In genomic region chr20:14916360-14916759, GRCh38 we compare ENCODE assay signal across 18 cellular contexts.
DNase-seq lines count a peak whose midpoint lies in the region; ATAC-seq and TF ChIP-seq lines count a peak whose summit lies in the region.
"Had no signal": no experiment of that assay in that cellular context is flagged by ENCODE, and none has a peak within 500 bp of the region (broad histone marks: within the 10 kb centered on the region; RNA-seq: fewer than 3 reads in every experiment).

No MANE protein-coding gene starts in this region.

- POLR2A ChIA-PET in SK-N-SH (lab: Yijun Ruan, JAX): interaction anchor here (0.7 kb wide), 1 partner anchor 116 kb away, joined by 4 read pairs; no protein-coding TSS in a partner anchor

- H3K27ac ChIP-seq in SK-N-SH (ENCODE audit: low read depth in 2 of 2, low read length in 1 of 2): peak overlapping the region in 1 of 2 experiments; percentile 78; a peak in 2 of 4 replicates
- no peak overlapping the region for H3K27ac ChIP-seq in smooth muscle cell (ENCODE audit: low read depth)
- H3K27ac ChIP-seq: 22Rv1; BLaER1 treated with 17β-estradiol and CSF1 and Interleukin-3, amounts not matched to agents 10 nM and 100 nM had no signal

- no peaks in the 10 kb centered on the region for H3K36me3 Mint-ChIP-seq in mesothelial cell of epicardium
- H3K36me3 Mint-ChIP-seq: CD4-positive, CD25-positive, alpha-beta regulatory T cell had no signal

- TF ChIP-seq RAD21 in SK-N-SH (IDR thresholded peaks at IDR 0.05; ENCODE audit: low read length): no peak

- 81% methylated on average over 2 of the region's 2 CpGs for WGBS in SK-N-SH (ENCODE audit: low lambda C conversion rate)
- 57% methylated on average over 2 of the region's 2 CpGs for WGBS in smooth muscle cell (ENCODE audit: low lambda C conversion rate)

- CTCF ChIA-PET in SK-N-SH (lab: Yijun Ruan, JAX): interaction anchor here (0.9 to 3.3 kb wide), 5 partner anchors 10 to 582 kb away, joined by 3 to 12 read pairs (median 5); partner anchors contain the start of gene FLRT3

- H3K27ac Mint-ChIP-seq in mesothelial cell of epicardium: peak overlapping the region; percentile 28
- H3K27ac Mint-ChIP-seq: CD4-positive, CD25-positive, alpha-beta regulatory T cell had no signal

- TF ChIP-seq CTCF in SK-N-SH (IDR thresholded peaks at IDR 0.05) (no peak), mesothelial cell of epicardium (IDR thresholded peaks at IDR 0.05; ENCODE audit: unreplicated experiment) (no peak), smooth muscle cell (IDR thresholded peaks at IDR 0.05; ENCODE audit: borderline replicate concordance, insufficient read depth, poor library complexity, severe bottlenecking) (no peak)

- H3K36me3 ChIP-seq in SK-N-SH (replicated peaks in 1 of 2; ENCODE audit: control insufficient read depth in 1 of 2, insufficient read depth in 2 of 2, low read length in 1 of 2) (no peaks in the 10 kb centered on the region), smooth muscle cell (ENCODE audit: low read depth) (no peaks in the 10 kb centered on the region), MG63 (no peaks in the 10 kb centered on the region)
- H3K36me3 ChIP-seq: BLaER1 treated with 17β-estradiol and CSF1 and Interleukin-3, amounts not matched to agents 10 nM and 100 nM had no signal

- no peaks in the 10 kb centered on the region for H3K9me3 Mint-ChIP-seq in mesothelial cell of epicardium

- H3K27me3 Mint-ChIP-seq in mesothelial cell of epicardium (ENCODE audit: low read depth): no peaks in the 10 kb centered on the region
- H3K27me3 Mint-ChIP-seq: CD4-positive, CD25-positive, alpha-beta regulatory T cell had no signal

- no peaks in the 10 kb centered on the region for H3F3A ChIP-seq in SK-N-SH (replicated peaks; ENCODE audit: insufficient read depth)
- H3F3A ChIP-seq in smooth muscle cell (ENCODE audit: low read depth): peaks cover 8% of the 10 kb centered on the region

- H3K27me3 ChIP-seq in SK-N-SH (ENCODE audit: insufficient read depth): no peaks in the 10 kb centered on the region
- H3K27me3 ChIP-seq in smooth muscle cell (ENCODE audit: low read depth): no peaks in the 10 kb centered on the region
- no peaks in the 10 kb centered on the region for H3K27me3 ChIP-seq in MG63

- no peak overlapping the region for H3K9ac ChIP-seq in SK-N-SH
- H3K9ac ChIP-seq in smooth muscle cell (ENCODE audit: low read depth): no peak overlapping the region
- H3K9ac ChIP-seq: BLaER1 treated with 17β-estradiol and CSF1 and Interleukin-3, amounts not matched to agents 10 nM and 100 nM had no signal

- H3K4me3 Mint-ChIP-seq in mesothelial cell of epicardium: no peak overlapping the region
- H3K4me3 Mint-ChIP-seq: CD4-positive, CD25-positive, alpha-beta regulatory T cell had no signal

- H3K4me3 ChIP-seq in SK-N-SH (ENCODE audit: low read depth in 2 of 2, low read length in 1 of 2): no peak overlapping the region
- H3K4me3 ChIP-seq in smooth muscle cell: no peak overlapping the region
- no peak overlapping the region for H3K4me3 ChIP-seq in MG63
- H3K4me3 ChIP-seq: BLaER1 treated with 17β-estradiol and CSF1 and Interleukin-3, amounts not matched to agents 10 nM and 100 nM had no signal

- H3K9me3 ChIP-seq in SK-N-SH (no peaks in the 10 kb centered on the region), smooth muscle cell (replicated peaks; ENCODE audit: low read depth) (no peaks in the 10 kb centered on the region), MG63 (no peaks in the 10 kb centered on the region)
- H3K9me3 ChIP-seq: BLaER1 treated with 17β-estradiol and CSF1 and Interleukin-3, amounts not matched to agents 10 nM and 100 nM had no signal

- H3K4me2 ChIP-seq in SK-N-SH (no peak overlapping the region), smooth muscle cell (peak overlapping the region; percentile 45)

- peaks cover 59% of the 10 kb centered on the region for H3K4me1 Mint-ChIP-seq in mesothelial cell of epicardium
- H3K4me1 Mint-ChIP-seq: CD4-positive, CD25-positive, alpha-beta regulatory T cell had no signal

- no peaks in the 10 kb centered on the region for H3K9me2 ChIP-seq in SK-N-SH

- H2AFZ ChIP-seq in SK-N-SH (ENCODE audit: low read depth) (no peak overlapping the region), smooth muscle cell (ENCODE audit: low read depth) (no peak overlapping the region)

- no peaks in the 10 kb centered on the region for H4K20me1 ChIP-seq in SK-N-SH (ENCODE audit: insufficient read depth)
- no peaks in the 10 kb centered on the region for H4K20me1 ChIP-seq in smooth muscle cell (ENCODE audit: low read depth)
- H4K20me1 ChIP-seq: BLaER1 treated with 17β-estradiol and CSF1 and Interleukin-3, amounts not matched to agents 10 nM and 100 nM had no signal

- TF ChIP-seq EP300 in SK-N-SH (IDR thresholded peaks at IDR 0.05; ENCODE audit: borderline replicate concordance in 1 of 2, low read depth in 1 of 2, low read length in 1 of 2): peak in 1 of 2 experiments; percentile 55; a peak in 1 of 4 replicates

- H3K4me1 ChIP-seq in SK-N-SH (ENCODE audit: control insufficient read depth in 1 of 2, insufficient read depth in 2 of 2, low read depth in 1 of 2, low read length in 1 of 2): peaks cover 10 to 38% of the 10 kb centered on the region in 2 experiments; a peak in 3 of 4 replicates
- H3K4me1 ChIP-seq in smooth muscle cell (ENCODE audit: low read depth): peaks cover 29% of the 10 kb centered on the region

- ATAC-seq in SK-N-SH treated with all-trans-retinoic acid at 6 μM for 48 hours: no peak
- ATAC-seq in HG03432 (IDR thresholded peaks at IDR 0.05; ENCODE audit: unreplicated experiment): no peak
- ATAC-seq: HCT116 had no signal

- DNase-seq in SK-N-SH: peak; percentile 19
- no peak for DNase-seq in mesothelial cell of epicardium (ENCODE audit: low spot score in 2 of 2, unreplicated experiment in 2 of 2)
- DNase-seq in smooth muscle cell (lab: John Stamatoyannopoulos, UW; ENCODE audit: unreplicated experiment): no peak
- no peak for DNase-seq in MG63
- no peak for DNase-seq in SIG-M5 (lab: John Stamatoyannopoulos, UW)
- DNase-seq: Calu3; CD4-positive, CD25-positive, alpha-beta regulatory T cell; DMS153; DMS79 treated with DMSO at 0.1 percent for 48 hours; EL; GDM1; IMR-90; KBM-7 had no signal

- H3K79me2 ChIP-seq in SK-N-SH (ENCODE audit: insufficient read depth) (no peaks in the 10 kb centered on the region), smooth muscle cell (ENCODE audit: low read depth) (no peaks in the 10 kb centered on the region)

TF ChIP-seq in SK-N-SH, 30 proteins besides CTCF, POLR2A, EP300 and RAD21 (continues in another document):
- peak; percentile 72; the same call in 1 of the 2 replicates for TF ChIP-seq GATA2 (CRISPR knock-in tag; IDR thresholded peaks at IDR 0.05)
- TF ChIP-seq IRF3 (IDR thresholded peaks at IDR 0.05; ENCODE audit: low read depth, low read length): no peak
- TF ChIP-seq ZBTB33 (IDR thresholded peaks at IDR 0.05; ENCODE audit: borderline replicate concordance, low read depth): no peak
- TF ChIP-seq JUND (IDR thresholded peaks at IDR 0.05): no peak

TF ChIP-seq in SK-N-SH treated with all-trans-retinoic acid at 6 μM for 48 hours, 23 proteins besides CTCF, POLR2A, EP300 and RAD21:
- TF ChIP-seq ZNF8 (CRISPR knock-in tag; IDR thresholded peaks at IDR 0.05): no peak
- no peak for TF ChIP-seq OSR1 (CRISPR knock-in tag; IDR thresholded peaks at IDR 0.05)
- no peak for TF ChIP-seq GLIS3 (CRISPR knock-in tag; IDR thresholded peaks at IDR 0.05)
- no peak for TF ChIP-seq TCF4 (CRISPR knock-in tag; IDR thresholded peaks at IDR 0.05; ENCODE audit: borderline replicate concordance)
- no peak for TF ChIP-seq CSRNP3 (CRISPR knock-in tag; IDR thresholded peaks at IDR 0.05)
